1 cellular context compared by ENCODE assay signal in genomic region chr6:118993803-118994231, GRCh38.
TF ChIP-seq lines count a peak whose summit lies in the region.

No MANE protein-coding gene starts in this region.

TF ChIP-seq in HepG2, 621 proteins besides CTCF, POLR2A, EP300 and RAD21 (continued from another document):
- TF ChIP-seq AHDC1 (CRISPR knock-in tag; IDR thresholded peaks at IDR 0.05; ENCODE audit: borderline replicate concordance) (no peak), NAIF1 (CRISPR knock-in tag; IDR thresholded peaks at IDR 0.05; ENCODE audit: borderline replicate concordance) (no peak), ZNF564 (CRISPR knock-in tag; IDR thresholded peaks at IDR 0.05) (no peak), HNF4G (IDR thresholded peaks at IDR 0.05; ENCODE audit: borderline replicate concordance, low read depth, low read length) (0 out of 2 replicates have a peak, but pooled peaks have one; percentile 15), HNF4G (CRISPR knock-in tag; IDR thresholded peaks at IDR 0.05; ENCODE audit: borderline replicate concordance, low read depth) (no peak), TBX2 (CRISPR knock-in tag; IDR thresholded peaks at IDR 0.05; ENCODE audit: borderline replicate concordance) (peak; percentile 44), ZBTB42 (CRISPR knock-in tag; IDR thresholded peaks at IDR 0.05) (no peak), ZFAT (CRISPR knock-in tag; conservative IDR thresholded peaks at IDR 0.05) (no peak), SIN3A (IDR thresholded peaks at IDR 0.05; ENCODE audit: borderline replicate concordance, low read depth, low read length) (no peak)
